Comparison of ENCODE assay signal across 1 cellular context in the genomic region with DNA sequence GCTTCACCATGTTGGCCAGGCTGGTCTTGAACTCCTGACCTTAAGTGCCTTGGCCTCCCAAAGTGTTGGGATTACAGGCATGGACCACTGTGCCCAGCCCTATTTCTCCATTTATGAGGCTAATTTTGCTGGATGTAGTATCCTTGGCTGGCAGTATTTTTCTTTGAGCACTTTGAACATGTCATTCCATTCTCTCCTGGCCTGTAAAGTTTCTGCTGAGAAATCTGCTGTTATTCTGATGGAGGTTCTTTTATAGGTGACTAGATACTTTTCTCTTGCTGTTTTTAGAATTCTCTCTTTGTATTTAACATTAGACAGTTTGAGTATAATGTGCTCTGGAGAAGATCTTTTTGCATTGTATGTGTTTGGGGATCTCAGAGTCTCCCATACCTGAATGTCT.
TF ChIP-seq lines count a peak whose summit lies in the region.

No MANE protein-coding gene starts in this region.

TF ChIP-seq in WTC11, 78 proteins besides CTCF, POLR2A, EP300 and RAD21 (continued from another document):
- TF ChIP-seq ZNF317 (CRISPR knock-in tag; IDR thresholded peaks at IDR 0.05; ENCODE audit: borderline replicate concordance, low read depth) (peak; percentile 86), RORB (CRISPR knock-in tag; IDR thresholded peaks at IDR 0.05) (no peak), RELA (CRISPR knock-in tag; IDR thresholded peaks at IDR 0.05; ENCODE audit: borderline replicate concordance) (no peak)
TF ChIP-seq in WTC11: peak in this region for 1.
